Comparison of ENCODE assay signal across 8 cellular contexts in the genomic region with DNA sequence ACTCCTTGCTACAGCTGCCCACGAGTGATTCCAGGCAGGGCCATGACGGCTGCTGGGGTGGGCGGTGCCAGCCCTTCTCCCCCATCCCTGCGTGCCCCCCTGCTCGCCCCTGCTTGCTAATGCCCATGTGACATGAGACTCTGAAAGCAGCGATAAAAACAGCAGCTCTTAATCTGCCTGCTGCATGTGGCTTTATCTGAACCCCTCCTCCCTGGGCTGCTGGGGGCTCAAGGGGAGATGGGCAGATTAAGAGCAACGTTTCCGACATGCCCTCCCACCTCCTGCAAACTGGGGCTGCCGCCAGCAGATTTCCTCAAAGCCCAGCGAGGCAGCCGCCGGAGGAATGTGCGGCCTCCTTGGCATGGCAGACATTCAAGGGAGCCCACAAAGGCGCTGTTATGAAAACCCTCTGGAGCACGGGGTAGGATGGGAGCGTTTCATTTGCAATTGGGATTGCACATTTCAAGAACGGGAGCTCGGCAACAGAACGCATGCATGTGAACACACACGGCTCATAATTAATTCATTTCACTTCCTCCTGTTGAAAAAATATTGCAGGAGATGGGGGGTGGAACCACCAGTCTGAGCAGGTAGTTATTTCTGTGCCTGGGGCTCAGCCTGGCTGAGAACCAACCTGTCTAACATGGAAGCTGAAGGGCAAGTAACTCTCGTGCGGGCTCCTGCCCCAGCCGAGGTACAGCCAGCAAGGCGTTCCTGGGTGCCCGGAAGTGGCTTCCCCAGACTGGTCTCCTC.
DNase-seq lines count a peak whose midpoint lies in the region; ATAC-seq, FAIRE-seq and TF ChIP-seq lines count a peak whose summit lies in the region.

No MANE protein-coding gene starts in this region.

- H3K27ac ChIP-seq in AG04450 (ENCODE audit: low read depth, low read length) (no peak overlapping the region), left lung (no peak overlapping the region), adrenal gland (no peak overlapping the region)

- no peak for TF ChIP-seq POLR2A in GM18505 (IDR thresholded peaks at IDR 0.05; ENCODE audit: borderline replicate concordance, extremely low read depth, insufficient read depth, insufficient read length)
- TF ChIP-seq POLR2A in adrenal gland (IDR thresholded peaks at IDR 0.05) = no peak

- H3K9me3 ChIP-seq in AG04450 (ENCODE audit: control insufficient read depth, insufficient read depth, low read length) (no peaks in the 10 kb centered on the region), left lung (no peaks in the 10 kb centered on the region), adrenal gland (replicated peaks in 1 of 3) (no peaks in the 10 kb centered on the region)

- ATAC-seq in GM18505 (IDR thresholded peaks at IDR 0.05; ENCODE audit: unreplicated experiment) (peak; percentile 52), left lung (peak; percentile 72)

- H3K4me3 ChIP-seq in AG04450 (ENCODE audit: low read depth, low read length) (peak overlapping the region; percentile 29), bronchial epithelial cell (ENCODE audit: low read depth, low read length) (no peak overlapping the region), left lung (peak overlapping the region in 1 of 2 donors; percentile 10), adrenal gland (peak overlapping the region in 1 of 4 donors; percentile 11)

- CTCF ChIA-PET in AG04450 (lab: Charles Lee) = interaction anchor here (0.9 to 1.9 kb wide), 2 partner anchors 533 to 796 kb away, joined by 3 to 8 read pairs; no protein-coding TSS in a partner anchor

- H3K36me3 ChIP-seq in bronchial epithelial cell (ENCODE audit: control insufficient read depth, insufficient read depth, low read length) = no peaks in the 10 kb centered on the region
- H3K36me3 ChIP-seq in left lung = no peaks in the 10 kb centered on the region
- no peaks in the 10 kb centered on the region for H3K36me3 ChIP-seq in adrenal gland (replicated peaks in 1 of 2)

- intact Hi-C loops in left lung (cut with DNase I) (no loop called here), adrenal gland (cut with DNase I) (no loop called here)

- POLR2A ChIA-PET in AG04450 (lab: Yijun Ruan, JAX) = no interaction called here

- H3K27me3 ChIP-seq in AG04450 (ENCODE audit: control insufficient read depth, insufficient read depth, low read length) (peaks cover 35% of the 10 kb centered on the region), bronchial epithelial cell (ENCODE audit: control insufficient read depth, insufficient read depth, low read length) (peaks cover 12% of the 10 kb centered on the region), left lung (peaks cover 0 to 7% of the 10 kb centered on the region in 2 donors), adrenal gland (no peaks in the 10 kb centered on the region)

- no peak for FAIRE-seq in bronchial epithelial cell (lab: Jason Lieb, UNC)

- DNase-seq in AG04450 (ENCODE audit: low read depth, low spot score) (peak; percentile 38), NOMO-1 (lab: John Stamatoyannopoulos, UW; ENCODE audit: unreplicated experiment in 2 of 2) (peak; percentile 60 to 62), bronchial epithelial cell (ENCODE audit: low read depth) (peak; percentile 46), left lung (peak in 1 of 2 donors; percentile 41), superior temporal gyrus (ENCODE audit: extremely low spot score) (peak; percentile 86), adrenal gland (no peak), NCI-H748 treated with DMSO at 0.1 percent for 48 hours (lab: John Stamatoyannopoulos, UW) (no peak)

- no peak for TF ChIP-seq CTCF in AG04450 (IDR thresholded peaks at IDR 0.05; ENCODE audit: low read depth, low read length)
- no peak for TF ChIP-seq CTCF in bronchial epithelial cell (IDR thresholded peaks at IDR 0.05; ENCODE audit: insufficient read depth, low read length, severe bottlenecking)
- no peak for TF ChIP-seq CTCF in left lung (IDR thresholded peaks at IDR 0.05)
- no peak for TF ChIP-seq CTCF in adrenal gland (IDR thresholded peaks at IDR 0.05)

- WGBS in adrenal gland, 4 donors = 54 to 64% (median 58%) methylated on average over 20 to 25 of the region's 25 CpGs

- H3K4me1 ChIP-seq in left lung = peaks cover 0 to 13% of the 10 kb centered on the region in 2 donors
- no peaks in the 10 kb centered on the region for H3K4me1 ChIP-seq in adrenal gland (replicated peaks in 1 of 2)

Comparison
In these comparisons a context has a peak if more than half of its experiments do, and no peak if none do; other contexts are left out.
1. DNase-seq: peak in AG04450 (single experiment), NOMO-1 (2 of 2), bronchial epithelial cell (single experiment) and superior temporal gyrus (single experiment); none in adrenal gland (0 of 7) and NCI-H748 treated with DMSO at 0.1 percent for 48 hours (single experiment).